Comparison of ENCODE assay signal across 14 cellular contexts in the genomic region with DNA sequence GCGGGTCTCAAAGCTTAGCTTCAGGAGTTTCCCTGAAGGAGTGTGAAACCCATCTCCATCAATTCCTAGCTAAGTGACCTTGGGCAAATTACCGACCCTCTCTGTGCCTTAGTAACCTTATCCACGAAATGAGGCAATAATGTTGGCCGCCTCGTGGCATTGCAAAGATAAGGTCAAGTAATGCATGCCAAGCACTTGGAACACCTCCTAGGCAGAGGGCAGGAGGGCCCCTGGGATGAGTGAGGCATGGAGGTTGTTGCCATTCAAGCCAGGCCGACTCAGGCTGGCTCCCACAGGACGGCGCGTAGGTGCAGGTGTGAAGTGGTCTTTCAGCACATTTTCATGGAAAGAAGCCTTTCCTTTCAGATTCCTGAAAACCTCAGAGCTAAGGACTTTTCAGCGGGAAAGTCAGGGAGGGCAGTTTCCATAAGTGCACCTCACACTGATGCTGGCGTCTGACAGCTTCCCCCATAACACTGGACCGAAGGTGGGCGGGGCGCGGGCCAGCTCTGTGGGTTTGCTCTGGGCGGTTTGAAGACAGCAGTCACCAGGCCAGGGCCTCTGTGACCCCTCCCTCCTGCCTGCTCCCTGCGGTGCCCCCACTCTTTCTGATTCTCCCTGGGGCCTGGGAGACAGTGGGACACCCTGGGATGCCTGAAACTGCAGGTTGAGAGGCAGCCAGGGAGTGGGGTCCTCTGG. TPM values are rescaled to one million over a fixed set of nuclear protein-coding genes. Genes with fewer than 3 reads are reported as not detected.
DNase-seq lines count a peak whose midpoint lies in the region; ATAC-seq and TF ChIP-seq lines count a peak whose summit lies in the region.
"Had no signal": no experiment of that assay in that cellular context is flagged by ENCODE, and none has a peak within 500 bp of the region (broad histone marks: within the 10 kb centered on the region; RNA-seq: fewer than 3 reads in every experiment).

No MANE protein-coding gene starts in this region.

- H3K4me3 ChIP-seq in heart left ventricle = no peak overlapping the region
- no peak overlapping the region for H3K4me3 ChIP-seq in right atrium auricular region
- H3K4me3 ChIP-seq in body of pancreas = no peak overlapping the region
- no peak overlapping the region for H3K4me3 ChIP-seq in osteoblast (ENCODE audit: insufficient read depth, low read length)
- no peak overlapping the region for H3K4me3 ChIP-seq in upper lobe of right lung

- H3K79me2 ChIP-seq in osteoblast (ENCODE audit: insufficient read depth, low read length) = no peaks in the 10 kb centered on the region

- TF ChIP-seq POLR2A in heart left ventricle (IDR thresholded peaks at IDR 0.05) = no peak
- no peak for TF ChIP-seq POLR2A in body of pancreas (IDR thresholded peaks at IDR 0.05)

- H4K20me1 ChIP-seq in osteoblast (ENCODE audit: insufficient read depth, low read length) = no peaks in the 10 kb centered on the region

- DNase-seq in heart left ventricle (peak in 2 of 5 donors; percentile 58 to 68), right atrium auricular region (ENCODE audit: low spot score) (no peak), body of pancreas (peak; percentile 46 to 69 (median 66)), osteoblast (ENCODE audit: insufficient read length, low spot score, missing footprints) (peak; percentile 37), upper lobe of right lung (no peak), NCI-H2029 (lab: John Stamatoyannopoulos, UW) (no peak), NCI-H1417 (lab: John Stamatoyannopoulos, UW) (no peak)
- DNase-seq: DMS53, NCI-H146, NCI-H2107, NCI-H446, NCI-H748 treated with DMSO at 0.1 percent for 48 hours, PC-3 had no signal

- no peak overlapping the region for H2AFZ ChIP-seq in osteoblast (ENCODE audit: low read length)

- H3K36me3 ChIP-seq in heart left ventricle (no peaks in the 10 kb centered on the region), right atrium auricular region (no peaks in the 10 kb centered on the region), body of pancreas (replicated peaks in 1 of 2; ENCODE audit: insufficient read depth in 1 of 2, low read depth in 2 of 2) (no peaks in the 10 kb centered on the region), osteoblast (ENCODE audit: insufficient read depth, low read length) (no peaks in the 10 kb centered on the region), upper lobe of right lung (no peaks in the 10 kb centered on the region)

- H3K27ac ChIP-seq in heart left ventricle = no peak overlapping the region
- H3K27ac ChIP-seq in right atrium auricular region = no peak overlapping the region
- no peak overlapping the region for H3K27ac ChIP-seq in body of pancreas
- no peak overlapping the region for H3K27ac ChIP-seq in osteoblast (ENCODE audit: low read depth, low read length)
- no peak overlapping the region for H3K27ac ChIP-seq in upper lobe of right lung

- H3K4me1 ChIP-seq in heart left ventricle (peaks cover 0 to 22% (median 6%) of the 10 kb centered on the region in 12 donors), right atrium auricular region (peaks cover 0 to 14% of the 10 kb centered on the region in 2 donors), body of pancreas (peaks cover 13% of the 10 kb centered on the region), osteoblast (ENCODE audit: insufficient read depth, low read length) (no peaks in the 10 kb centered on the region), upper lobe of right lung (no peaks in the 10 kb centered on the region)

- intact Hi-C loops in heart left ventricle (cut with DNase I) (no loop called here), body of pancreas (cut with DNase I) (no loop called here), upper lobe of right lung (cut with DNase I) (no loop called here)

- 61 to 64% (median 63%) methylated on average over 17 of the region's 17 CpGs for WGBS in heart left ventricle, 4 donors
- 46 to 49% methylated on average over 13 to 17 of the region's 17 CpGs for WGBS in body of pancreas, 2 donors

- H3K9me3 ChIP-seq in heart left ventricle (no peaks in the 10 kb centered on the region), right atrium auricular region (no peaks in the 10 kb centered on the region), body of pancreas (no peaks in the 10 kb centered on the region), osteoblast (ENCODE audit: low read depth, low read length) (no peaks in the 10 kb centered on the region), upper lobe of right lung (no peaks in the 10 kb centered on the region)

- peak in 3 of 4 donors; percentile 36 to 75 (median 63) for ATAC-seq in heart left ventricle
- ATAC-seq in body of pancreas = peak; percentile 80
- ATAC-seq in upper lobe of right lung = peak; percentile 29
- ATAC-seq in GM19328 (IDR thresholded peaks at IDR 0.05; ENCODE audit: unreplicated experiment) = no peak
- ATAC-seq: PC-3 had no signal

- H3K27me3 ChIP-seq in heart left ventricle (no peaks in the 10 kb centered on the region), right atrium auricular region (no peaks in the 10 kb centered on the region), body of pancreas (no peaks in the 10 kb centered on the region), osteoblast (ENCODE audit: insufficient read depth, low read length) (peaks cover 11% of the 10 kb centered on the region), upper lobe of right lung (peaks cover 15% of the 10 kb centered on the region)

- no peak overlapping the region for H3K4me2 ChIP-seq in osteoblast (ENCODE audit: insufficient read depth, low read length)

- TF ChIP-seq CTCF in heart left ventricle (IDR thresholded peaks at IDR 0.05) (no peak), right atrium auricular region (IDR thresholded peaks at IDR 0.05) (no peak), body of pancreas (IDR thresholded peaks at IDR 0.05) (no peak), osteoblast (IDR thresholded peaks at IDR 0.05; ENCODE audit: extremely low read depth, low read depth, low read length) (no peak), upper lobe of right lung (IDR thresholded peaks at IDR 0.05) (no peak)

RNA-seq across cellular contexts. Expression of a gene that starts 25.2 kb away (rescaled TPM):
- total RNA-seq in heart left ventricle = 10 to 100 TPM; 12.8 to 32.5 (median 18.3) TPM
- 10 to 100 TPM; 15.0 to 30.4 TPM for polyA plus RNA-seq in heart left ventricle
- 10 to 100 TPM; 11.4 to 22.2 TPM for total RNA-seq in right atrium auricular region
- 10 to 100 TPM; 13.0 to 22.7 TPM for total RNA-seq in body of pancreas
- 35.9 and 39.4 TPM in 2 replicates for total RNA-seq in osteoblast
- total RNA-seq in upper lobe of right lung = 42.4 TPM

RNA-seq across cellular contexts. Expression of a gene that starts 44.2 kb away (rescaled TPM):
- total RNA-seq in heart left ventricle (10 to 100 TPM in 1 of 9 donors, 1 to 10 TPM in 8; 4.1 to 16.2 (median 7.3) TPM), right atrium auricular region (10 to 100 TPM; 11.7 to 12.0 TPM), body of pancreas (10 to 100 TPM in 1 of 2 donors, 1 to 10 TPM in 1; 8.8 to 16.2 TPM), osteoblast (0.29 and 1.4 TPM in 2 replicates), upper lobe of right lung (20.7 TPM)
- 10 to 100 TPM in 1 of 2 donors, 1 to 10 TPM in 1; 8.1 to 24.0 TPM for polyA plus RNA-seq in heart left ventricle

Comparison
In these comparisons a context has a peak if more than half of its experiments do, and no peak if none do; other contexts are left out.
1. DNase-seq: peak in body of pancreas (4 of 4) and osteoblast (single experiment); none in right atrium auricular region (single experiment), upper lobe of right lung (single experiment), NCI-H2029 (single experiment) and NCI-H1417 (0 of 3).